26 cellular contexts compared by ENCODE assay signal in genomic region chr1:43313771-43314170, GRCh38. TPM values are rescaled to one million over a fixed set of nuclear protein-coding genes. Genes with fewer than 3 reads are reported as not detected.
DNase-seq lines count a peak whose midpoint lies in the region; ATAC-seq, FAIRE-seq and TF ChIP-seq lines count a peak whose summit lies in the region.
"Had no signal": no experiment of that assay in that cellular context is flagged by ENCODE, and none has a peak within 500 bp of the region (broad histone marks: within the 10 kb centered on the region; RNA-seq: fewer than 3 reads in every experiment).

No MANE protein-coding gene starts in this region.

- H2BK120ac ChIP-seq in trophoblast cell (ENCODE audit: insufficient read depth, low read length, poor library complexity): no peak overlapping the region

- no peak overlapping the region for H3K18ac ChIP-seq in trophoblast cell (ENCODE audit: low read length)

- H3K4me3 ChIP-seq in trophoblast cell (ENCODE audit: low read depth, low read length) (no peak overlapping the region), sigmoid colon (no peak overlapping the region)
- H3K4me3 ChIP-seq: BLaER1, SJSA1 had no signal

- H3K27me3 ChIP-seq in trophoblast cell (ENCODE audit: insufficient read depth, low read length) (no peaks in the 10 kb centered on the region), sigmoid colon (no peaks in the 10 kb centered on the region)
- H3K27me3 ChIP-seq: BLaER1, SJSA1 had no signal

- H2BK12ac ChIP-seq in trophoblast cell (ENCODE audit: low read length): no peak overlapping the region

- no peak overlapping the region for H2AFZ ChIP-seq in trophoblast cell (ENCODE audit: insufficient read depth, low read length, poor library complexity)

- no peak overlapping the region for H3K9ac ChIP-seq in trophoblast cell (ENCODE audit: low read length)
- H3K9ac ChIP-seq: BLaER1, KMS-11 had no signal

- WGBS in trophoblast cell (ENCODE audit: extremely low coverage, insufficient coverage, insufficient read length): no CpG with 5 or more reads among the region's 10 CpGs
- 28 to 74% methylated on average over 10 of the region's 10 CpGs for WGBS in sigmoid colon, 2 donors

- H4K12ac ChIP-seq in trophoblast cell (ENCODE audit: low read depth, low read length): no peak overlapping the region

- H3K9me3 ChIP-seq in trophoblast cell (ENCODE audit: insufficient read depth, low read depth, low read length): peaks cover 2% of the 10 kb centered on the region
- H3K9me3 ChIP-seq in sigmoid colon: no peaks in the 10 kb centered on the region
- H3K9me3 ChIP-seq: BLaER1, SJSA1 had no signal

- H2AK5ac ChIP-seq in trophoblast cell (ENCODE audit: low read length): no peak overlapping the region

- no peaks in the 10 kb centered on the region for H3K4me1 ChIP-seq in trophoblast cell (ENCODE audit: control insufficient read depth in 1 of 2, insufficient read depth in 2 of 2, low read length in 2 of 2)
- H3K4me1 ChIP-seq in sigmoid colon: no peaks in the 10 kb centered on the region
- H3K4me1 ChIP-seq: BLaER1, SJSA1 had no signal

- no peak overlapping the region for H3K14ac ChIP-seq in trophoblast cell (ENCODE audit: low read length)

- no peaks in the 10 kb centered on the region for H3K79me2 ChIP-seq in trophoblast cell (ENCODE audit: control insufficient read depth, insufficient read depth, low read length, poor library complexity)

- intact Hi-C loops in left colon (cut with DNase I, micrococcal nuclease): no loop called here
- intact Hi-C loops in sigmoid colon (cut with DNase I): no loop called here

- H3K79me1 ChIP-seq in trophoblast cell (ENCODE audit: low read length): no peaks in the 10 kb centered on the region

- no peak overlapping the region for H4K91ac ChIP-seq in trophoblast cell (ENCODE audit: low read depth, low read length)

- H3K27ac ChIP-seq in trophoblast cell (ENCODE audit: low read depth, low read length) (no peak overlapping the region), sigmoid colon (no peak overlapping the region)
- H3K27ac ChIP-seq: 22Rv1, BLaER1, HL-60, KMS-11, SJSA1 had no signal

- no peak overlapping the region for H3K4me2 ChIP-seq in trophoblast cell (ENCODE audit: low read length)
- H3K4me2 ChIP-seq: BLaER1, KMS-11 had no signal

- peak; percentile 53 for DNase-seq in DMS53 (lab: John Stamatoyannopoulos, UW)
- DNase-seq in DMS53 treated with DMSO at 0.1 percent for 48 hours (lab: John Stamatoyannopoulos, UW; ENCODE audit: unreplicated experiment): no peak
- peak; percentile 68 to 83 for DNase-seq in left colon
- DNase-seq in trophoblast cell: peak; percentile 22 to 68
- DNase-seq in urothelium cell line (ENCODE audit: low spot score): no peak
- DNase-seq in stimulated activated CD8-positive, alpha-beta memory T cell treated with anti-CD3 and anti-CD28 coated beads, Interleukin-4, amount 100 ng/mL, for 48 hours: no peak
- no peak for DNase-seq in HUDEP-2 (lab: John Stamatoyannopoulos, UW; ENCODE audit: unreplicated experiment in 76 of 76)
- no peak for DNase-seq in sigmoid colon
- DNase-seq: ACHN; Calu3; CD8-positive, alpha-beta T cell; IMR-90; NCI-H1105; NCI-H146; NCI-H2029; NCI-H226; NCI-H510A treated with DMSO at 0.1 percent for 48 hours; NCI-H748 treated with DMSO at 0.1 percent for 48 hours had no signal

- no peak overlapping the region for H3K23ac ChIP-seq in trophoblast cell (ENCODE audit: low read length)

- TF ChIP-seq CTCF in sigmoid colon (IDR thresholded peaks at IDR 0.05): no peak

- H3K4ac ChIP-seq in trophoblast cell (ENCODE audit: low read depth, low read length): no peak overlapping the region

- H3K36me3 ChIP-seq in trophoblast cell (ENCODE audit: control insufficient read depth in 1 of 2, insufficient read depth in 2 of 2, low read length in 2 of 2) (no peaks in the 10 kb centered on the region), sigmoid colon (no peaks in the 10 kb centered on the region)
- H3K36me3 ChIP-seq: BLaER1, SJSA1 had no signal

- H2BK5ac ChIP-seq in trophoblast cell (ENCODE audit: low read depth, low read length, poor library complexity): no peak overlapping the region

- ATAC-seq in left colon: peak; percentile 96
- ATAC-seq: CD8-positive, alpha-beta T cell; Panc1 had no signal

- no peak for TF ChIP-seq EP300 in sigmoid colon (IDR thresholded peaks at IDR 0.05)

- TF ChIP-seq POLR2A in sigmoid colon (IDR thresholded peaks at IDR 0.05): no peak

- peak; percentile 94 for FAIRE-seq in urothelium cell line (lab: Jason Lieb, UNC)
- FAIRE-seq: H1 had no signal

- H4K8ac ChIP-seq in trophoblast cell (ENCODE audit: low read depth, low read length): no peak overlapping the region

RNA-seq across cellular contexts. Expression of gene TIE1, which starts 13.0 kb away (rescaled TPM):
- 1 to 10 TPM; 4.9 to 7.6 TPM for total RNA-seq in left colon
- 0.04 and 0.05 TPM in 2 replicates for polyA plus RNA-seq in trophoblast cell (2013)
- 10 to 100 TPM in 3 of 4 donors, 1 to 10 TPM in 1; 8.8 to 33.8 (median 10.2) TPM for total RNA-seq in sigmoid colon
- 1 to 10 TPM; 1.2 to 9.5 (median 1.8) TPM for polyA plus RNA-seq in sigmoid colon
- total RNA-seq: Calu3; CD8-positive, alpha-beta T cell had no signal

RNA-seq across cellular contexts. Expression of gene MPL, which starts 23.8 kb away (rescaled TPM):
- under 1 TPM in 1 of 2 donors, not detected in 1; 0.56 TPM for total RNA-seq in left colon
- 0.04 and 0.08 TPM in 2 replicates for polyA plus RNA-seq in trophoblast cell (2013)
- total RNA-seq in sigmoid colon: not detected
- not detected for polyA plus RNA-seq in sigmoid colon
- total RNA-seq: CD8-positive, alpha-beta T cell; H1; HT1080; IMR-90; SJSA1 had no signal

RNA-seq across cellular contexts. Expression of gene C1orf210, which starts 28.4 kb away (rescaled TPM):
- total RNA-seq in left colon (10 to 100 TPM; 76.9 to 97.8 TPM), sigmoid colon (1 to 10 TPM in 1 of 4 donors, not detected in 3; 2.1 TPM)
- polyA plus RNA-seq in trophoblast cell (2013): 5.9 and 6.1 TPM in 2 replicates
- 10 to 100 TPM; 44.6 to 68.5 (median 64.3) TPM for polyA plus RNA-seq in sigmoid colon
- total RNA-seq: CD8-positive, alpha-beta T cell; HT1080; IMR-90; SJSA1 had no signal
- polyA plus RNA-seq: IMR-90 had no signal

RNA-seq across cellular contexts. Expression of gene TMEM125, which starts 44.0 kb away (rescaled TPM):
- 10 to 100 TPM; 52.4 to 63.3 TPM for total RNA-seq in left colon
- polyA plus RNA-seq in trophoblast cell (2013): 2.3 and 2.5 TPM in 2 replicates
- not detected for total RNA-seq in sigmoid colon
- 10 to 100 TPM; 29.4 to 41.7 (median 29.6) TPM for polyA plus RNA-seq in sigmoid colon
- total RNA-seq: CD8-positive, alpha-beta T cell; HT1080; SJSA1 had no signal

RNA-seq across cellular contexts. Expression of gene CDC20, which starts 45.0 kb away (rescaled TPM):
- total RNA-seq in left colon (10 to 100 TPM; 10.5 to 24.3 TPM), sigmoid colon (1 to 10 TPM in 2 of 4 donors, under 1 TPM in 2; 0.66 to 3.4 (median 1.2) TPM)
- 66.6 and 71.8 TPM in 2 replicates for polyA plus RNA-seq in trophoblast cell (2013)
- 10 to 100 TPM; 11.4 to 65.7 (median 17.1) TPM for polyA plus RNA-seq in sigmoid colon

Comparison
In these comparisons a context has a peak if more than half of its experiments do, and no peak if none do; other contexts are left out.
1. DNase-seq: peak in DMS53 (single experiment), left colon (2 of 2) and trophoblast cell (2 of 2); none in DMS53 treated with DMSO at 0.1 percent for 48 hours (single experiment), urothelium cell line (single experiment), stimulated activated CD8-positive, alpha-beta memory T cell treated with anti-CD3 and anti-CD28 coated beads, Interleukin-4, amount 100 ng/mL, for 48 hours (single experiment), HUDEP-2 (0 of 76) and sigmoid colon (single experiment).
2. RNA of gene C1orf210, which starts 28.4 kb away (total RNA-seq): 76.9 to 97.8 TPM in left colon; 2.1 TPM in sigmoid colon; every median in the first group is over 10 times any median in the second.